In the genomic region with DNA sequence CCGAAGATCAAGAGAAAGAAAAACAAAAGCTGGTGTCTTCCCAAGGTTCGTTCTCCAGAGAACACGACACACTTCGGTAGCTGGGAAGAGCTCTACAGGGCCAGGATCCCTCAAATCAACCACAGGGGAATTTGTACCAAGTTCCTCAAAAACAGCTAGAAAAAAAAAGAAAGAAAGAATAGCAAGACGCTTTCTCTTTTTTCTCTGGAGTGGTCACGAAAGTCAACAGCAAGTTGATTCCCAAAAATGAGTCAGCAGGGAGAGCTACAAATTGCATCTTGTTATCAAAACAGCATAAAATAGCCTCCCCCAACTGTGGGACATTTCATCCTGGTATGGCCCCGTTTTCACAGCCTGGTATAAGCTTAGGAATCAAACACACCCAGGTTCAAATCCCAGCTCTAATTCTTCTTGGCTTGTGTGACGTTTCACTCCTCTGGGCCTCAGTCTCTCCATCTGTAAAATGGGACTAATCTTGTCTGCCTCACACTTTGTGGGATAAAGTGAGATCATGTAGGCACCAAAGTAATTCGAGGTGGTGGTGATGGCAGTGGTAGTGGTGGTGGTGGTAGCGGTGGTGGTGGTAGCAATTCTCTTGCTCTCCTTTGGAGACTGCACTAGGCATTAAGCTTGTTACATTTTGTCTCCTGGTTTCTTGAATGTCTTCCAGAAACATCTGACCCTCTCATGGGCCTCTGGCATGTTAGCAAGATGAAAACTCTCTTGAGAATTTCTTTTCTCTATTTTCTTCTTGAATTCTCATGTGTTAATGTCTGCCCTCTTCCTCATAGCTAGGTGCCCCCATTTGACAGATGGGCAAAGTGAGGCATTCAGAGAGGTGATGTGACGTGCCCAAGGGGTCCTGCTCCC, we compare ENCODE assay signal across 1 cellular context.
TF ChIP-seq lines count a peak whose summit lies in the region.

No MANE protein-coding gene starts in this region.

TF ChIP-seq in H1, 55 proteins besides CTCF, POLR2A, EP300 and RAD21:
- peak; percentile 35; the same call in 1 of the 2 replicates for TF ChIP-seq KDM1A (IDR thresholded peaks at IDR 0.05; ENCODE audit: borderline replicate concordance, low read length)
- TF ChIP-seq POLR2AphosphoS5 (IDR thresholded peaks at IDR 0.05; ENCODE audit: low read depth, low read length) = no peak
- no peak for TF ChIP-seq JUN (IDR thresholded peaks at IDR 0.05; ENCODE audit: low read depth, low read length)
- no peak for TF ChIP-seq RBBP5 (IDR thresholded peaks at IDR 0.05; ENCODE audit: borderline replicate concordance, low read depth, low read length)
